28 cellular contexts compared by ENCODE assay signal in the genomic region with DNA sequence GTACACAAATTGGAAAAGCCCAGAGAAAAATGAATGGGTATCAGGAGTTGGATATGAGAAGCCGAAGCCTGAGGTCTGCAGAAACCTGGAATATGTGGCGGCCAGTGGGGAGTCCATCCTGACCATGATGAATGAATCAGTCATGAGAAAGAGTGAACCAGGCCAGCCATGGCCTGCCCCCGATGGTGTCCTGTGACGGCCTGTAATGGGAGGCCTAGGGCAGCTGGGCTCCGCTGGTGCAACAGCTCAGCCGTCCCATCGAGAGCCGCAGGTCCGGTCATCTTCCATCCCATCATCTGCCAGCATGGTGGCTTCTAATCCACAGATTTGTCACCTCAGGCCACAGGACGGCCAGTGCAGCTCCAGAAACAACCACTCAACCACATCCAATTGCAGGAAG.
"Had no signal": no experiment of that assay in that cellular context is flagged by ENCODE, and none has a peak within 500 bp of the region (broad histone marks: within the 10 kb centered on the region; RNA-seq: fewer than 3 reads in every experiment).

No MANE protein-coding gene starts in this region.

- H3K27ac ChIP-seq: ascending aorta, cardiac muscle cell, VCaP had no signal

- ATAC-seq: activated CD8-positive, alpha-beta T cell treated with anti-CD3 and anti-CD28 coated beads for 36 hours; activated naive CD8-positive, alpha-beta T cell treated with anti-CD3 and anti-CD28 coated beads, Interleukin-2, amount 50 U/mL, for 24 hours; activated T-cell treated with anti-CD3 and anti-CD28 coated beads, Interleukin-2, amount 50 U/mL, for 4 hours; activated T-cell treated with anti-CD3 and anti-CD28 coated beads, Interleukin-2, amount 50 U/mL, for 72 hours; activated T-helper 17 cell treated with anti-CD3 and anti-CD28 coated beads, Interleukin-2, amount 50 U/mL, for 72 hours had no signal

- H3K27me3 ChIP-seq: ascending aorta, cardiac muscle cell had no signal

- H3K4me1 ChIP-seq: ascending aorta had no signal

- H3K36me3 ChIP-seq: ascending aorta, cardiac muscle cell had no signal

- DNase-seq: activated B cell treated with CpG ODN at 0.5 μM for 24 hours; activated CD4-positive, alpha-beta memory T cell treated with anti-CD3 and anti-CD28 coated beads for 36 hours; activated CD4-positive, alpha-beta T cell treated with anti-CD3 and anti-CD28 coated beads for 4 hours; activated CD4-positive, alpha-beta T cell treated with anti-CD3 and anti-CD28 coated beads, Interleukin-2, amount 10 ng/mL, durations not matched to agents 24 days and 14 days; activated CD4-positive, alpha-beta T cell treated with anti-CD3 and anti-CD28 coated beads, Interleukin-2, amount 50 U/mL, for 1 hour; activated CD4-positive, alpha-beta T cell treated with anti-CD3 and anti-CD28 coated beads, Interleukin-2, amount 50 U/mL, for 4 hours; activated CD4-positive, CD25-positive, alpha-beta regulatory T cell treated with anti-CD3 and anti-CD28 coated beads, Interleukin-2, amount 50 U/mL, for 72 hours; activated CD8-positive, alpha-beta T cell treated with anti-CD3 and anti-CD28 coated beads for 36 hours; activated effector memory CD4-positive, alpha-beta T cell treated with anti-CD3 and anti-CD28 coated beads, Interleukin-2, amount 50 U/mL, for 16 hours; activated naive CD4-positive, alpha-beta T cell treated with anti-CD3 and anti-CD28 coated beads, Interleukin-2, amount 10 ng/mL, durations not matched to agents 7 days and 5 days; activated naive CD4-positive, alpha-beta T cell treated with Interleukin-2 at 50 U/mL for 16 hours; activated naive CD8-positive, alpha-beta T cell treated with anti-CD3 and anti-CD28 coated beads, Interleukin-2, amount 10 ng/mL, durations not matched to agents 7 days and 5 days; activated naive CD8-positive, alpha-beta T cell treated with anti-CD3 and anti-CD28 coated beads, Interleukin-2, amount 50 U/mL, for 24 hours; activated T-cell treated with anti-CD3 and anti-CD28 coated beads for 4 hours; activated T-cell treated with anti-CD3 and anti-CD28 coated beads, Interleukin-2, amount 50 U/mL, for 1 hour; activated T-cell treated with anti-CD3 and anti-CD28 coated beads, Interleukin-2, amount 50 U/mL, for 4 hours; activated T-cell treated with anti-CD3 and anti-CD28 coated beads, Interleukin-2, amount 50 U/mL, for 72 hours; amygdala; anterior cingulate cortex; caudate nucleus; SW 1271; T-helper 1 cell; T-helper 2 cell; T-helper 9 cell had no signal

- H3K4me3 ChIP-seq: ascending aorta, cardiac muscle cell had no signal
